ENCODE assay signal across 17 cellular contexts in genomic region chr13:112509190-112509589, GRCh38.
A peak's percentile ranks its signal among the peaks of the same experiment; 100 is the strongest.
DNase-seq lines count a peak whose midpoint lies in the region; TF ChIP-seq lines count a peak whose summit lies in the region.
"Had no signal": no experiment of that assay in that cellular context is flagged by ENCODE, and none has a peak within 500 bp of the region (broad histone marks: within the 10 kb centered on the region; RNA-seq: fewer than 3 reads in every experiment).

No MANE protein-coding gene starts in this region.

- H3K9me3 ChIP-seq in H9 (ENCODE audit: control insufficient read depth, low read depth, low read length) (no peaks in the 10 kb centered on the region), hepatocyte (ENCODE audit: low read depth) (no peaks in the 10 kb centered on the region)
- H3K9me3 ChIP-seq: A549, Peyer's patch, SJSA1 had no signal

- H2AFZ ChIP-seq in H9 (ENCODE audit: low read length) (no peak overlapping the region), hepatocyte (no peak overlapping the region)

- H3K14ac ChIP-seq in H9 (ENCODE audit: insufficient read depth, low read length), result no peak overlapping the region

- H3K27ac ChIP-seq in H9 (ENCODE audit: insufficient read length, low read depth, low read length) (no peak overlapping the region), hepatocyte (peak overlapping the region; percentile 41)
- H3K27ac ChIP-seq: A549, Peyer's patch, SJSA1 had no signal

- H3K27ac Mint-ChIP-seq in H9, result peak overlapping the region in 2 of 3 experiments; percentile 31 to 72; a peak in 3 of 7 replicates
- H3K27ac Mint-ChIP-seq in nephron progenitor cell, result peak overlapping the region; percentile 70
- peak overlapping the region; percentile 42 for H3K27ac Mint-ChIP-seq in type B pancreatic cell
- H3K27ac Mint-ChIP-seq: B cell had no signal

- H3K27me3 ChIP-seq in H9 (ENCODE audit: insufficient read depth, low read length) (no peaks in the 10 kb centered on the region), hepatocyte (no peaks in the 10 kb centered on the region), H7 (ENCODE audit: control insufficient read depth, insufficient read depth, low read length) (no peaks in the 10 kb centered on the region)
- H3K27me3 ChIP-seq: Peyer's patch, SJSA1 had no signal

- no peak overlapping the region for H2BK120ac ChIP-seq in H9 (ENCODE audit: low read depth, low read length, poor library complexity, severe bottlenecking)

- no peak overlapping the region for H2BK12ac ChIP-seq in H9 (ENCODE audit: insufficient read length, low read depth, low read length)

- TF ChIP-seq POLR2A in lower leg skin (IDR thresholded peaks at IDR 0.05), result no peak

- no peak overlapping the region for H3K23ac ChIP-seq in H9 (ENCODE audit: insufficient read length, low read depth, low read length)

- H3K4me1 Mint-ChIP-seq in H9 (peaks cover 11 to 14% of the 10 kb centered on the region in 2 experiments), nephron progenitor cell (peaks cover 8% of the 10 kb centered on the region), type B pancreatic cell (ENCODE audit: unreplicated experiment) (peaks cover 10% of the 10 kb centered on the region)
- H3K4me1 Mint-ChIP-seq: B cell, CD14-positive monocyte had no signal

- intact Hi-C loops in lower leg skin (cut with DNase I; ENCODE audit: low total_unique reads), result no loop called here

- H3K4me3 ChIP-seq in hepatocyte, result no peak overlapping the region
- H3K4me3 ChIP-seq in H7 (ENCODE audit: insufficient read depth, low read depth, low read length), result no peak overlapping the region
- no peak overlapping the region for H3K4me3 ChIP-seq in lower leg skin (ENCODE audit: low read depth, poor library complexity, severe bottlenecking)
- H3K4me3 ChIP-seq: A549, Peyer's patch, SJSA1 had no signal

- H3K18ac ChIP-seq in H9 (ENCODE audit: insufficient read length, low read depth, low read length), result no peak overlapping the region

- no peaks in the 10 kb centered on the region for H3K23me2 ChIP-seq in H9 (ENCODE audit: insufficient read length, low read depth, low read length, poor library complexity, severe bottlenecking)

- no peaks in the 10 kb centered on the region for H3K79me1 ChIP-seq in H9 (ENCODE audit: insufficient read depth, low read depth, low read length, poor library complexity, severe bottlenecking)

- H4K20me1 ChIP-seq in H9 (ENCODE audit: control insufficient read depth, insufficient read depth, insufficient read length), result no peaks in the 10 kb centered on the region
- H4K20me1 ChIP-seq in hepatocyte (ENCODE audit: insufficient read depth, poor library complexity, severe bottlenecking), result no peaks in the 10 kb centered on the region

- H3K4me3 Mint-ChIP-seq in H9 (no peak overlapping the region), nephron progenitor cell (no peak overlapping the region), type B pancreatic cell (no peak overlapping the region)
- H3K4me3 Mint-ChIP-seq: B cell, CD14-positive monocyte had no signal

- H3K9me3 Mint-ChIP-seq in H9 (no peaks in the 10 kb centered on the region), nephron progenitor cell (no peaks in the 10 kb centered on the region), type B pancreatic cell (no peaks in the 10 kb centered on the region)
- H3K9me3 Mint-ChIP-seq: CD14-positive monocyte had no signal

- H3K79me2 ChIP-seq in H9 (ENCODE audit: insufficient read depth, low read length) (no peaks in the 10 kb centered on the region), hepatocyte (no peaks in the 10 kb centered on the region)

- H2BK20ac ChIP-seq in H9 (ENCODE audit: low read depth, low read length, poor library complexity, severe bottlenecking), result no peak overlapping the region

- H3K36me3 Mint-ChIP-seq in H9 (ENCODE audit: insufficient read depth in 1 of 3, low read depth in 3 of 3) (peaks cover 9 to 30% (median 24%) of the 10 kb centered on the region in 3 experiments), nephron progenitor cell (ENCODE audit: low read depth) (peaks cover 32% of the 10 kb centered on the region), type B pancreatic cell (peaks cover 19% of the 10 kb centered on the region)

- no peak overlapping the region for H2BK5ac ChIP-seq in H9 (ENCODE audit: insufficient read length, low read length)

- no peak overlapping the region for H3K4me2 ChIP-seq in H9 (ENCODE audit: insufficient read depth, insufficient read length, low read length)
- H3K4me2 ChIP-seq in hepatocyte, result no peak overlapping the region
- H3K4me2 ChIP-seq: A549 had no signal

- no peak overlapping the region for H3K4ac ChIP-seq in H9 (ENCODE audit: low read depth, low read length)

- WGBS in H9 (ENCODE audit: extremely low coverage, insufficient read length, low lambda C conversion rate), result no CpG with 5 or more reads among the region's 6 CpGs
- WGBS in hepatocyte (ENCODE audit: low lambda C conversion rate, missing lambda C conversion rate), result 78% methylated on average over 6 of the region's 6 CpGs
- WGBS in lower leg skin, 2 donors, result 93 to 95% methylated on average over 6 of the region's 6 CpGs

- H2AK5ac ChIP-seq in H9 (ENCODE audit: insufficient read length, low read length), result no peak overlapping the region

- no peak overlapping the region for H4K8ac ChIP-seq in H9 (replicated peaks; ENCODE audit: insufficient read length, low read depth, low read length)

- H3K56ac ChIP-seq in H9 (ENCODE audit: insufficient read length, low read depth, low read length), result no peak overlapping the region

- no peak overlapping the region for H2BK15ac ChIP-seq in H9 (ENCODE audit: low read depth, low read length)

- DNase-seq in H9 (no peak), hepatocyte (ENCODE audit: low spot score) (peak; percentile 23), nephron progenitor cell (no peak), type B pancreatic cell (ENCODE audit: extremely low spot score, unreplicated experiment) (no peak), cerebellum (ENCODE audit: low spot score) (no peak), H7 (no peak), lower leg skin (ENCODE audit: low spot score in 2 of 2) (no peak)
- DNase-seq: EL, GF-D8, KG1, NCI-H1105, NCI-H2029, Peyer's patch had no signal

- H3K27me3 Mint-ChIP-seq in H9 (ENCODE audit: low read depth) (no peaks in the 10 kb centered on the region), nephron progenitor cell (ENCODE audit: low read depth, poor library complexity) (no peaks in the 10 kb centered on the region), type B pancreatic cell (no peaks in the 10 kb centered on the region)
- H3K27me3 Mint-ChIP-seq: B cell had no signal

- no peaks in the 10 kb centered on the region for H3K9me2 ChIP-seq in hepatocyte (replicated peaks; ENCODE audit: insufficient read depth)

- H3K36me3 ChIP-seq in hepatocyte (replicated peaks; ENCODE audit: insufficient read depth, low read depth) (no peaks in the 10 kb centered on the region), H7 (replicated peaks; ENCODE audit: control insufficient read depth, insufficient read depth, low read length) (peaks cover 5% of the 10 kb centered on the region)

- no peak overlapping the region for H4K5ac ChIP-seq in H9 (ENCODE audit: insufficient read length, low read depth, low read length)

- no peak overlapping the region for H4K91ac ChIP-seq in H9 (ENCODE audit: insufficient read length, low read depth, low read length)

- H3K9ac ChIP-seq in H9 (ENCODE audit: extremely low read depth, insufficient read length, low read length), result no peak overlapping the region

- no peak overlapping the region for H3T11ph ChIP-seq in H9 (ENCODE audit: low read length)

- TF ChIP-seq CTCF in H9 (conservative IDR thresholded peaks at IDR 0.05) (no peak), hepatocyte (IDR thresholded peaks at IDR 0.05; ENCODE audit: poor library complexity) (no peak), nephron progenitor cell (IDR thresholded peaks at IDR 0.05) (no peak), type B pancreatic cell (conservative IDR thresholded peaks at IDR 0.05) (no peak), lower leg skin (IDR thresholded peaks at IDR 0.05) (no peak)

- H3K4me1 ChIP-seq in H9 (ENCODE audit: insufficient read depth, low read length) (no peaks in the 10 kb centered on the region), hepatocyte (ENCODE audit: insufficient read depth) (no peaks in the 10 kb centered on the region)
- H3K4me1 ChIP-seq: A549, Peyer's patch, SJSA1 had no signal
